ENCODE assay signal across 8 cellular contexts in genomic region chr19:4139614-4140236, GRCh38. TPM values are rescaled to one million over a fixed set of nuclear protein-coding genes. Genes with fewer than 3 reads are reported as not detected.
A peak's percentile ranks its signal among the peaks of the same experiment; 100 is the strongest.
DNase-seq lines count a peak whose midpoint lies in the region; ATAC-seq and TF ChIP-seq lines count a peak whose summit lies in the region.

No MANE protein-coding gene starts in this region.

- no peak overlapping the region for H3K4me3 Mint-ChIP-seq in Calu3 (ENCODE audit: low read depth, unreplicated experiment)
- no peak overlapping the region for H3K4me3 Mint-ChIP-seq in type B pancreatic cell

- H3K36me3 ChIP-seq in IMR-90 (ENCODE audit: control insufficient read depth, insufficient read depth, low read length): no peaks in the 10 kb centered on the region
- H3K36me3 ChIP-seq in SJSA1: no peaks in the 10 kb centered on the region

- H3K4me3 ChIP-seq in IMR-90 (ENCODE audit: insufficient read depth, low read depth, low read length) (no peak overlapping the region), SJSA1 (no peak overlapping the region)

- peak overlapping the region; percentile 64 for H2AFZ ChIP-seq in IMR-90 (replicated peaks; ENCODE audit: low read length, poor library complexity)

- H4K20me1 ChIP-seq in IMR-90 (ENCODE audit: insufficient read depth, low read length): no peaks in the 10 kb centered on the region

- H3K27me3 Mint-ChIP-seq in Calu3 (ENCODE audit: unreplicated experiment): no peaks in the 10 kb centered on the region
- H3K27me3 Mint-ChIP-seq in type B pancreatic cell: peaks cover 16% of the 10 kb centered on the region

- dilution Hi-C loops in IMR-90 (cut with HindIII; ENCODE audit: low sequenced_read_pairs, unreplicated experiment): no loop called here

- WGBS in IMR-90 (ENCODE audit: extremely low coverage in 2 of 2, insufficient read length in 1 of 2), 2 experiments: 25% methylated on average over 6 of the region's 14 CpGs; no CpG with 5 or more reads in 1 of the 2 experiments

- TF ChIP-seq POLR2A in IMR-90 (IDR thresholded peaks at IDR 0.05; ENCODE audit: low read depth, low read length): no peak

- BruUV-seq in Calu3 (replicated peaks; lab: Mats Ljungman, UMichigan) (no TSS peak), IMR-90 (replicated peaks; lab: Mats Ljungman, UMichigan) (no TSS peak)

- no peak overlapping the region for H3K18ac ChIP-seq in IMR-90 (ENCODE audit: low read depth, low read length)

- H3K27ac Mint-ChIP-seq in Calu3 (ENCODE audit: unreplicated experiment): no peak overlapping the region
- H3K27ac Mint-ChIP-seq in type B pancreatic cell: peak overlapping the region; percentile 29

- POLR2A ChIA-PET in IMR-90 (lab: Charles Lee; ENCODE audit: unreplicated experiment): interaction anchor here (0.5 kb wide), 1 partner anchor 154 kb away, joined by 3 read pairs; the partner anchor contains the start of gene EEF2

- H3K9me1 ChIP-seq in IMR-90 (ENCODE audit: insufficient read depth, low read length): no peaks in the 10 kb centered on the region

- intact Hi-C loops in Calu3 (cut with micrococcal nuclease; ENCODE audit: unreplicated experiment): loop anchor here (5.0 kb wide), 1 partner anchor 43 kb away; the partner anchor contains the start of genes ANKRD24 and SIRT6
- intact Hi-C loops in IMR-90 (cut with micrococcal nuclease): loop anchor here (2.0 kb wide), 1 partner anchor 65 kb away; no protein-coding TSS in a partner anchor

- no peak overlapping the region for H2AK9ac ChIP-seq in IMR-90 (replicated peaks; ENCODE audit: low read depth, low read length, poor library complexity)

- H3K27me3 ChIP-seq in IMR-90 (ENCODE audit: control insufficient read depth, insufficient read depth, low read length) (no peaks in the 10 kb centered on the region), SJSA1 (replicated peaks) (peaks cover 3% of the 10 kb centered on the region; the same call in 1 of the 2 replicates)

- H3K23ac ChIP-seq in IMR-90 (ENCODE audit: low read depth, low read length): no peak overlapping the region

- TF ChIP-seq CTCF in Calu3 (IDR thresholded peaks at IDR 0.05; ENCODE audit: unreplicated experiment) (peak; percentile 64), IMR-90 (conservative IDR thresholded peaks at IDR 0.05; ENCODE audit: low read depth, low read length) (peak; percentile 70), type B pancreatic cell (conservative IDR thresholded peaks at IDR 0.05) (peak; percentile 79)

- H3K4ac ChIP-seq in IMR-90 (ENCODE audit: low read depth, low read length): no peak overlapping the region

- peak; percentile 48; the same call in 1 of the 2 replicates for TF ChIP-seq RAD21 in IMR-90 (IDR thresholded peaks at IDR 0.05; ENCODE audit: low read length)

- in situ Hi-C loops in IMR-90 (cut with MboI; ENCODE audit: low sequenced_read_pairs): no loop called here

- H3K79me1 ChIP-seq in IMR-90 (ENCODE audit: low read depth in 1 of 2, low read length in 2 of 2): no peaks in the 10 kb centered on the region

- H3K27ac ChIP-seq in IMR-90 (ENCODE audit: insufficient read depth, low read length) (no peak overlapping the region), SJSA1 (no peak overlapping the region)

- H2AK5ac ChIP-seq in IMR-90 (ENCODE audit: low read depth, low read length): no peak overlapping the region

- H3K36me3 Mint-ChIP-seq in Calu3 (ENCODE audit: insufficient read depth, unreplicated experiment) (peaks cover 6% of the 10 kb centered on the region), type B pancreatic cell (no peaks in the 10 kb centered on the region)

- H2BK15ac ChIP-seq in IMR-90 (ENCODE audit: low read depth, low read length): no peak overlapping the region

- H2BK5ac ChIP-seq in IMR-90 (ENCODE audit: low read depth, low read length, poor library complexity, severe bottlenecking): no peak overlapping the region

- H3K4me1 Mint-ChIP-seq in Calu3 (ENCODE audit: low read depth, unreplicated experiment) (no peaks in the 10 kb centered on the region), type B pancreatic cell (ENCODE audit: unreplicated experiment) (peaks cover 8% of the 10 kb centered on the region)

- no peak overlapping the region; a peak in 1 of 4 replicates for H4K8ac ChIP-seq in IMR-90 (ENCODE audit: low read depth in 2 of 2, low read length in 2 of 2)

- no peak overlapping the region for H2BK120ac ChIP-seq in IMR-90 (ENCODE audit: low read depth, low read length)

- H3K9ac ChIP-seq in IMR-90 (ENCODE audit: low read depth, low read length): no peak overlapping the region

- H4K5ac ChIP-seq in IMR-90 (ENCODE audit: low read depth, low read length): no peak overlapping the region

- DNase-seq in Calu3 (peak; percentile 83), IMR-90 (peak; percentile 31), SJSA1 (ENCODE audit: low read depth in 1 of 2, low spot score in 2 of 2) (peak; percentile 43 to 80), glomerular visceral epithelial cell (ENCODE audit: extremely low spot score) (peak; percentile 72), pons (ENCODE audit: low spot score) (peak; percentile 32), type B pancreatic cell (ENCODE audit: extremely low spot score, unreplicated experiment) (peak; percentile 84)
- DNase-seq in activated effector memory CD4-positive, alpha-beta T cell treated with Interleukin-2 at 50 U/mL for 16 hours: peak; percentile 76

- H4K91ac ChIP-seq in IMR-90 (ENCODE audit: insufficient read depth, low read depth, low read length): no peak overlapping the region

- no peak overlapping the region for H3K56ac ChIP-seq in IMR-90 (ENCODE audit: extremely low read depth, insufficient read depth, low read length)

- H3K9me3 Mint-ChIP-seq in Calu3 (ENCODE audit: low read depth, unreplicated experiment): no peaks in the 10 kb centered on the region
- no peaks in the 10 kb centered on the region for H3K9me3 Mint-ChIP-seq in type B pancreatic cell

- ATAC-seq in IMR-90 (ENCODE audit: low read depth) (peak; percentile 78), HG02970 (IDR thresholded peaks at IDR 0.05; ENCODE audit: low FRiP score, unreplicated experiment) (no peak)

- H3K9me3 ChIP-seq in IMR-90 (ENCODE audit: control insufficient read depth, insufficient read depth, low read length): no peaks in the 10 kb centered on the region
- no peaks in the 10 kb centered on the region for H3K9me3 ChIP-seq in SJSA1 (replicated peaks)

- H2BK20ac ChIP-seq in IMR-90 (ENCODE audit: low read depth, low read length): no peak overlapping the region

- CTCF ChIA-PET in Calu3 (lab: Charles Lee) (interaction anchor here (0.6 to 1.5 kb wide), 8 partner anchors 21 to 152 kb away, joined by 3 to 7 read pairs (median 4); no protein-coding TSS in a partner anchor), IMR-90 (lab: Yijun Ruan, JAX) (interaction anchor here (0.7 to 2.2 kb wide), 9 partner anchors 8 to 69 kb away, joined by 3 to 7 read pairs (median 4); partner anchors contain the start of gene CREB3L3)

- no peak overlapping the region for H3K4me2 ChIP-seq in IMR-90 (ENCODE audit: low read depth, low read length)

- H3K4me1 ChIP-seq in IMR-90 (ENCODE audit: control insufficient read depth, insufficient read depth, low read length): peaks cover 2% of the 10 kb centered on the region; the same call in 1 of the 2 replicates
- H3K4me1 ChIP-seq in SJSA1 (replicated peaks): peaks cover 7% of the 10 kb centered on the region

- H3K14ac ChIP-seq in IMR-90 (replicated peaks; ENCODE audit: low read depth, low read length): no peak overlapping the region

TF ChIP-seq in IMR-90, 13 proteins besides CTCF, POLR2A, EP300 and RAD21:
- TF ChIP-seq SMC3 (IDR thresholded peaks at IDR 0.05; ENCODE audit: low read depth, low read length) (peak; percentile 35), MAFK (IDR thresholded peaks at IDR 0.05; ENCODE audit: low read depth, low read length) (no peak)

RNA-seq across cellular contexts. Expression of gene CREB3L3, which starts 13.7 kb away (rescaled TPM):
- total RNA-seq in Calu3 (2022) (0.14 and 0.44 TPM in 2 replicates), IMR-90 (2012; rRNA removed) (not detected in 2 replicates), type B pancreatic cell (ENCODE audit: low replicate concordance) (3.7 and 13.3 TPM in 2 replicates)
- polyA plus RNA-seq in IMR-90 (2012; rRNA removed): not detected in 2 replicates
- polyA plus RNA-seq in IMR-90 (2012; cell fraction: cytosol; rRNA removed): not detected in 2 replicates
- polyA plus RNA-seq in IMR-90 (2012; cell fraction: nucleus; rRNA removed; ENCODE audit: low replicate concordance): not detected in 2 replicates
- not detected in 2 replicates for total RNA-seq in SJSA1 (2014; rRNA removed; shearing (Covaris generic))

RNA-seq across cellular contexts. Expression of gene MAP2K2, which starts 15.8 kb away (rescaled TPM):
- 113 and 114 TPM in 2 replicates for total RNA-seq in Calu3 (2022)
- total RNA-seq in IMR-90 (2012; rRNA removed): 107 and 115 TPM in 2 replicates
- 151 and 196 TPM in 2 replicates for polyA plus RNA-seq in IMR-90 (2012; rRNA removed)
- 175 and 201 TPM in 2 replicates for polyA plus RNA-seq in IMR-90 (2012; cell fraction: cytosol; rRNA removed)
- polyA plus RNA-seq in IMR-90 (2012; cell fraction: nucleus; rRNA removed; ENCODE audit: low replicate concordance): 144 and 291 TPM in 2 replicates
- 182 and 188 TPM in 2 replicates for total RNA-seq in SJSA1 (2014; rRNA removed; shearing (Covaris generic))
- 144 TPM in 2 replicates for total RNA-seq in type B pancreatic cell (ENCODE audit: low replicate concordance)

RNA-seq across cellular contexts. Expression of gene SIRT6, which starts 42.6 kb away (rescaled TPM):
- total RNA-seq in Calu3 (2022): 22.9 and 26.6 TPM in 2 replicates
- total RNA-seq in IMR-90 (2012; rRNA removed): 3.9 and 6.1 TPM in 2 replicates
- polyA plus RNA-seq in IMR-90 (2012; rRNA removed): 25.3 and 31.6 TPM in 2 replicates
- polyA plus RNA-seq in IMR-90 (2012; cell fraction: cytosol; rRNA removed): 18.1 and 26.8 TPM in 2 replicates
- 58.7 and 204 TPM in 2 replicates for polyA plus RNA-seq in IMR-90 (2012; cell fraction: nucleus; rRNA removed; ENCODE audit: low replicate concordance)
- total RNA-seq in SJSA1 (2014; rRNA removed; shearing (Covaris generic)): 18.4 and 25.9 TPM in 2 replicates
- total RNA-seq in type B pancreatic cell (ENCODE audit: low replicate concordance): 26.7 and 29.2 TPM in 2 replicates

RNA-seq across cellular contexts. Expression of gene ANKRD24, which starts 42.8 kb away (rescaled TPM):
- total RNA-seq in Calu3 (2022) (0.76 and 1.4 TPM in 2 replicates), IMR-90 (2012; rRNA removed) (0.18 and 0.28 TPM in 2 replicates), type B pancreatic cell (ENCODE audit: low replicate concordance) (0.48 and 1.1 TPM in 2 replicates)
- polyA plus RNA-seq in IMR-90 (2012; rRNA removed): 0.21 and 0.29 TPM in 2 replicates
- polyA plus RNA-seq in IMR-90 (2012; cell fraction: cytosol; rRNA removed): 0.36 and 0.49 TPM in 2 replicates
- polyA plus RNA-seq in IMR-90 (2012; cell fraction: nucleus; rRNA removed; ENCODE audit: low replicate concordance): 2.2 and 2.3 TPM in 2 replicates
- total RNA-seq in SJSA1 (2014; rRNA removed; shearing (Covaris generic)): 0.05 and 0.09 TPM in 2 replicates

Comparison
In these comparisons a context has a peak if more than half of its experiments do, and no peak if none do; other contexts are left out.
1. DNase-seq: peak in every context shown above with its lines; median percentile 84 in type B pancreatic cell; 83 in Calu3; 76 in activated effector memory CD4-positive, alpha-beta T cell treated with Interleukin-2 at 50 U/mL for 16 hours; 72 in glomerular visceral epithelial cell; 62 in SJSA1; 32 in pons; 31 in IMR-90.